Comparison of ENCODE assay signal across 19 cellular contexts in the genomic region with DNA sequence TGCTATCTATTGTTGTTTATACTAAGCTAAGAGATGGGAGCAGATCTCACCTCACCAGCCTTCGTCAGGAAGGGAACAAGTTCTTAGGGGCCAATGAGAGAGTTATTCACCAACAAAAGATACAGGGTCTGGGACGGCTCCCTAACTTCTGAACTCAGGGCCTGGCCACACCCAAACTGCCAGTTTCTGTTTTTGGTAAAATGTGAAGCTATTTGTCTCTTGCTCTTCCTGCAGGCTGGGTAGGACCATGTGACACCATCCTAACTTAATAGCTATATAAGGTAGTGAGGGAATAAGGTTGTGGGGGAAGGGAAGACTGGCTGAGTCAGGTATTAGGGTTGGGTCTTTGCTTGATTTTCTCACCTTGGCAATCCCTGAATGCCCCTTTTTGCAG.
DNase-seq lines count a peak whose midpoint lies in the region; ATAC-seq and TF ChIP-seq lines count a peak whose summit lies in the region.
"Had no signal": no experiment of that assay in that cellular context is flagged by ENCODE, and none has a peak within 500 bp of the region (broad histone marks: within the 10 kb centered on the region; RNA-seq: fewer than 3 reads in every experiment).

No MANE protein-coding gene starts in this region.

- no peak overlapping the region for H2AK5ac ChIP-seq in mesendoderm (ENCODE audit: low read length)

- H3K4me1 ChIP-seq in BLaER1 treated with 17β-estradiol and CSF1 and Interleukin-3, amounts not matched to agents 10 nM and 100 nM: peaks cover 0 to 10% (median 7%) of the 10 kb centered on the region in 10 experiments; a peak in 6 of 20 replicates
- H3K4me1 ChIP-seq in HEK293 (ENCODE audit: control insufficient read depth, insufficient read depth, low read length) (0 out of 2 replicates have a peak, but pooled peaks cover 4% of the 10 kb centered on the region), mesendoderm (ENCODE audit: control insufficient read depth, low read depth, low read length) (peaks cover 3% of the 10 kb centered on the region)

- no peak overlapping the region for H2BK15ac ChIP-seq in mesendoderm (replicated peaks; ENCODE audit: low read depth)

- H3K18ac ChIP-seq in mesendoderm (ENCODE audit: low read length): no peak overlapping the region

- CTCF ChIA-PET in HEK293 (lab: Yijun Ruan, JAX): no interaction called here

- H3K4me3 ChIP-seq in BLaER1 treated with 17β-estradiol and CSF1 and Interleukin-3, amounts not matched to agents 10 nM and 100 nM: no peak overlapping the region
- H3K4me3 ChIP-seq in HEK293 (ENCODE audit: low read depth, low read length): no peak overlapping the region
- no peak overlapping the region for H3K4me3 ChIP-seq in mesendoderm (ENCODE audit: low read length)
- H3K4me3 ChIP-seq: GM12878 had no signal

- H4K8ac ChIP-seq in mesendoderm (ENCODE audit: low read depth, low read length): no peak overlapping the region

- H3K27me3 ChIP-seq in BLaER1 treated with 17β-estradiol and CSF1 and Interleukin-3, amounts not matched to agents 10 nM and 100 nM: no peaks in the 10 kb centered on the region
- no peaks in the 10 kb centered on the region for H3K27me3 ChIP-seq in mesendoderm (ENCODE audit: insufficient read depth, low read length, poor library complexity)

- H2BK120ac ChIP-seq in mesendoderm (ENCODE audit: low read depth, low read length): no peak overlapping the region

- no peaks in the 10 kb centered on the region for H4K20me1 ChIP-seq in BLaER1 treated with 17β-estradiol and CSF1 and Interleukin-3, amounts not matched to agents 10 nM and 100 nM

- no peak overlapping the region for H3K56ac ChIP-seq in mesendoderm (ENCODE audit: low read length)

- no peaks in the 10 kb centered on the region for H3K79me2 ChIP-seq in mesendoderm (ENCODE audit: control insufficient read depth, insufficient read depth, low read length)

- peak overlapping the region in 8 of 11 experiments; percentile 0 to 36 (median 14); a peak in 7 of 22 replicates for H3K4me2 ChIP-seq in BLaER1 treated with 17β-estradiol and CSF1 and Interleukin-3, amounts not matched to agents 10 nM and 100 nM
- no peak overlapping the region for H3K4me2 ChIP-seq in mesendoderm (ENCODE audit: low read length)

- H3K4me3 Mint-ChIP-seq in glutamatergic neuron (ENCODE audit: unreplicated experiment): no peak overlapping the region
- H3K4me3 Mint-ChIP-seq in naive thymus-derived CD8-positive, alpha-beta T cell: no peak overlapping the region
- H3K4me3 Mint-ChIP-seq: CD4-positive, alpha-beta memory T cell; H9 had no signal

- no peak overlapping the region for H3K4ac ChIP-seq in mesendoderm (ENCODE audit: low read depth, low read length)

- H3K23ac ChIP-seq in mesendoderm (ENCODE audit: low read length): no peak overlapping the region

- no peak overlapping the region for H3K27ac Mint-ChIP-seq in glutamatergic neuron (ENCODE audit: unreplicated experiment)
- H3K27ac Mint-ChIP-seq in naive thymus-derived CD8-positive, alpha-beta T cell: no peak overlapping the region
- H3K27ac Mint-ChIP-seq: CD4-positive, alpha-beta memory T cell; H9 had no signal

- H3K36me3 Mint-ChIP-seq in glutamatergic neuron (ENCODE audit: unreplicated experiment): no peaks in the 10 kb centered on the region
- no peaks in the 10 kb centered on the region for H3K36me3 Mint-ChIP-seq in naive thymus-derived CD8-positive, alpha-beta T cell
- H3K36me3 Mint-ChIP-seq: CD4-positive, alpha-beta memory T cell had no signal

- no peak overlapping the region for H3K9ac ChIP-seq in BLaER1 treated with 17β-estradiol and CSF1 and Interleukin-3, amounts not matched to agents 10 nM and 100 nM
- no peak overlapping the region for H3K9ac ChIP-seq in mesendoderm (ENCODE audit: low read length)

- WGBS in mesendoderm (ENCODE audit: extremely low coverage, insufficient coverage, low lambda C conversion rate): no CpG with 5 or more reads among the region's 2 CpGs

- H2BK5ac ChIP-seq in mesendoderm (ENCODE audit: low read length): no peak overlapping the region

- no peaks in the 10 kb centered on the region for H3K4me1 Mint-ChIP-seq in glutamatergic neuron (ENCODE audit: low read depth, unreplicated experiment)
- H3K4me1 Mint-ChIP-seq in naive thymus-derived CD8-positive, alpha-beta T cell: peaks cover 0 to 2% (median 0%) of the 10 kb centered on the region in 4 donors

- DNase-seq in mesendoderm (peak; percentile 79), glutamatergic neuron (no peak), activated T-cell treated with anti-CD3 and anti-CD28 coated beads for 4 hours (no peak)
- no peak for DNase-seq in naive thymus-derived CD8-positive, alpha-beta T cell
- DNase-seq: CD4-positive, alpha-beta memory T cell; DMS 273 treated with DMSO at 0.1 percent for 48 hours; H9; KG1; NCI-H1694 treated with DMSO at 0.1 percent for 48 hours; NCI-H2081 treated with DMSO at 0.1 percent for 48 hours; NCI-H446 treated with DMSO at 0.1 percent for 48 hours; NCI-H526 treated with DMSO at 0.1 percent for 48 hours; PC-3; Right ventricle myocardium superior had no signal

- no peaks in the 10 kb centered on the region for H3K9me3 Mint-ChIP-seq in glutamatergic neuron (ENCODE audit: unreplicated experiment)
- H3K9me3 Mint-ChIP-seq in naive thymus-derived CD8-positive, alpha-beta T cell: peaks cover 0 to 17% (median 4%) of the 10 kb centered on the region in 9 donors
- H3K9me3 Mint-ChIP-seq: CD4-positive, alpha-beta memory T cell had no signal

- POLR2A ChIA-PET in HEK293 (lab: Yijun Ruan, JAX): no interaction called here
- POLR2A ChIA-PET in naive thymus-derived CD8-positive, alpha-beta T cell (lab: Charles Lee): no interaction called here

- peaks cover 2% of the 10 kb centered on the region for H3K27me3 Mint-ChIP-seq in glutamatergic neuron (ENCODE audit: unreplicated experiment)
- H3K27me3 Mint-ChIP-seq in naive thymus-derived CD8-positive, alpha-beta T cell: no peaks in the 10 kb centered on the region
- H3K27me3 Mint-ChIP-seq: CD4-positive, alpha-beta memory T cell had no signal

- no peaks in the 10 kb centered on the region for H3K36me3 ChIP-seq in BLaER1 treated with 17β-estradiol and CSF1 and Interleukin-3, amounts not matched to agents 10 nM and 100 nM
- no peaks in the 10 kb centered on the region for H3K36me3 ChIP-seq in HEK293 (ENCODE audit: control insufficient read depth in 2 of 2, insufficient read depth in 1 of 2, low read length in 2 of 2)
- no peaks in the 10 kb centered on the region for H3K36me3 ChIP-seq in mesendoderm (ENCODE audit: control insufficient read depth, insufficient read depth, low read length)

- no peaks in the 10 kb centered on the region for H3K79me1 ChIP-seq in mesendoderm (ENCODE audit: low read length)

- no peak overlapping the region for H3K27ac ChIP-seq in BLaER1 treated with 17β-estradiol and CSF1 and Interleukin-3, amounts not matched to agents 10 nM and 100 nM
- H3K27ac ChIP-seq in HEK293 (ENCODE audit: extremely low read depth, low read depth, low read length) (0 out of 2 replicates have a peak overlapping the region, but pooled peaks have one; percentile 0), VCaP (peak overlapping the region; percentile 63), mesendoderm (ENCODE audit: low read depth, low read length) (no peak overlapping the region)

- H4K5ac ChIP-seq in mesendoderm (ENCODE audit: low read length): no peak overlapping the region

- no peak for ATAC-seq in naive thymus-derived CD8-positive, alpha-beta T cell
- ATAC-seq: PC-3 had no signal

- H3K9me3 ChIP-seq in BLaER1 treated with 17β-estradiol and CSF1 and Interleukin-3, amounts not matched to agents 10 nM and 100 nM (replicated peaks in 1 of 11): peaks cover 5 to 17% (median 8%) of the 10 kb centered on the region in 11 experiments; a peak in 14 of 22 replicates
- no peaks in the 10 kb centered on the region for H3K9me3 ChIP-seq in HEK293 (ENCODE audit: control insufficient read depth, insufficient read depth, low read depth, low read length)
- H3K9me3 ChIP-seq: Caco-2 had no signal

- TF ChIP-seq CTCF in HEK293 (tag by site-specific recombination; IDR thresholded peaks at IDR 0.05): no peak
- no peak for TF ChIP-seq CTCF in VCaP (conservative IDR thresholded peaks at IDR 0.05)
- no peak for TF ChIP-seq CTCF in glutamatergic neuron (IDR thresholded peaks at IDR 0.05; ENCODE audit: partially characterized antibody, unreplicated experiment)

TF ChIP-seq in HEK293, 187 proteins besides CTCF, POLR2A, EP300 and RAD21 (continues in another document):
- TF ChIP-seq, protein P1, sequence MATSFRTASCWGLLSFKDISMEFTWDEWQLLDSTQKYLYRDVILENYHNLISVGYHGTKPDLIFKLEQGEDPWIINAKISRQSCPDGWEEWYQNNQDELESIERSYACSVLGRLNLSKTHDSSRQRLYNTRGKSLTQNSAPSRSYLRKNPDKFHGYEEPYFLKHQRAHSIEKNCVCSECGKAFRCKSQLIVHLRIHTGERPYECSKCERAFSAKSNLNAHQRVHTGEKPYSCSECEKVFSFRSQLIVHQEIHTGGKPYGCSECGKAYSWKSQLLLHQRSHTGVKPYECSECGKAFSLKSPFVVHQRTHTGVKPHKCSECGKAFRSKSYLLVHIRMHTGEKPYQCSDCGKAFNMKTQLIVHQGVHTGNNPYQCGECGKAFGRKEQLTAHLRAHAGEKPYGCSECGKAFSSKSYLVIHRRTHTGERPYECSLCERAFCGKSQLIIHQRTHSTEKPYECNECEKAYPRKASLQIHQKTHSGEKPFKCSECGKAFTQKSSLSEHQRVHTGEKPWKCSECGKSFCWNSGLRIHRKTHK (tag by site-specific recombination; IDR thresholded peaks at IDR 0.05): no peak
- no peak for TF ChIP-seq ZNF394 (tag by site-specific recombination; IDR thresholded peaks at IDR 0.05; ENCODE audit: borderline replicate concordance)
- TF ChIP-seq, protein P2, sequence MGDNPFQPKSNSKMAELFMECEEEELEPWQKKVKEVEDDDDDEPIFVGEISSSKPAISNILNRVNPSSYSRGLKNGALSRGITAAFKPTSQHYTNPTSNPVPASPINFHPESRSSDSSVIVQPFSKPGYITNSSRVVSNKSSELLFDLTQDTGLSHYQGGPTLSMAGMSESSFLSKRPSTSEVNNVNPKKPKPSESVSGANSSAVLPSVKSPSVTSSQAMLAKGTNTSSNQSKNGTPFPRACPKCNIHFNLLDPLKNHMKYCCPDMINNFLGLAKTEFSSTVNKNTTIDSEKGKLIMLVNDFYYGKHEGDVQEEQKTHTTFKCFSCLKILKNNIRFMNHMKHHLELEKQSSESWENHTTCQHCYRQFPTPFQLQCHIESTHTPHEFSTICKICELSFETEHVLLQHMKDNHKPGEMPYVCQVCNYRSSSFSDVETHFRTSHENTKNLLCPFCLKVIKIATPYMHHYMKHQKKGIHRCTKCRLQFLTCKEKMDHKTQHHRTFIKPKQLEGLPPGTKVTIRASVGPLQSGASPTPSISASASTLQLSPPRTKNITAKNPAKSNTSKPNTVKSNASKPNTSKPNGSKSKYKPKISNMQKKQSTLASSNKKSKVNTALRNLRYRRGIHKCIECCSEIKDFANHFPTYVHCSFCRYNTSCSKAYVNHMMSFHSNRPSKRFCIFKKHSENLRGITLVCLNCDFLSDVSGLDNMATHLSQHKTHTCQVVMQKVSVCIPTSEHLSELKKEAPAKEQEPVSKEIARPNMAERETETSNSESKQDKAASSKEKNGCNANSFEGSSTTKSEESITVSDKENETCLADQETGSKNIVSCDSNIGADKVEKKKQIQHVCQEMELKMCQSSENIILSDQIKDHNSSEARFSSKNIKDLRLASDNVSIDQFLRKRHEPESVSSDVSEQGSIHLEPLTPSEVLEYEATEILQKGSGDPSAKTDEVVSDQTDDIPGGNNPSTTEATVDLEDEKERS (tag by site-specific recombination; IDR thresholded peaks at IDR 0.05): no peak

Comparison
In these comparisons a context has a peak if more than half of its experiments do, and no peak if none do; other contexts are left out.
1. H3K27ac ChIP-seq: peak in HEK293 (single experiment) and VCaP (single experiment); none in BLaER1 treated with 17β-estradiol and CSF1 and Interleukin-3, amounts not matched to agents 10 nM and 100 nM (0 of 11) and mesendoderm (single experiment).